Comparison of ENCODE assay signal across 21 cellular contexts in the genomic region with DNA sequence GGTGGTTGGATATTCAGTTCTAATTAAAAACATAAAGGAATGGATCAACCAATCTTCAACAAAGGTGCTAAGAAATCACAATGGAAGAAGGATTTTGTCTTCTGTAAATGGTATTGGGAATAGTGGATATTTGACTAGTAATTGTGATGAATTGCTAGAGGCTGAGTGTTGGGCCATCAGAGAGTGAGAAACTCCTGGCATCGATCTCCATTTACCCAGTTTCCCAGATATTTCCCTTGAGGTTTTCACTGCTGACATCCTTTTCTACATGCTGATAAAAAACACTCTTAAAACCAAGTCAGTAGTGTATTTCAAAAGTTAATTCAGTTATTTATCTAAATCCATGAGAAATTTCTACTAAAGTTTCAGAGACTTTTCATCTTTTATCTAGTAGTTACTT. TPM values are rescaled to one million over a fixed set of nuclear protein-coding genes. Genes with fewer than 3 reads are reported as not detected.
DNase-seq lines count a peak whose midpoint lies in the region; ATAC-seq, FAIRE-seq and TF ChIP-seq lines count a peak whose summit lies in the region.
"Had no signal": no experiment of that assay in that cellular context is flagged by ENCODE, and none has a peak within 500 bp of the region (broad histone marks: within the 10 kb centered on the region; RNA-seq: fewer than 3 reads in every experiment).

No MANE protein-coding gene starts in this region.

- H3K9me3 ChIP-seq in adrenal gland (replicated peaks in 1 of 3) (peaks cover 0 to 4% (median 0%) of the 10 kb centered on the region in 3 donors), esophagus muscularis mucosa (no peaks in the 10 kb centered on the region), aorta (ENCODE audit: control insufficient read depth, low read length) (no peaks in the 10 kb centered on the region)
- H3K9me3 ChIP-seq: Caco-2 had no signal

- TF ChIP-seq EP300 in esophagus muscularis mucosa (IDR thresholded peaks at IDR 0.05) = no peak

- peaks cover 0 to 9% of the 10 kb centered on the region in 2 donors for H3K4me1 ChIP-seq in adrenal gland (replicated peaks in 1 of 2)
- peaks cover 0 to 16% (median 13%) of the 10 kb centered on the region in 4 donors for H3K4me1 ChIP-seq in esophagus muscularis mucosa
- no peaks in the 10 kb centered on the region for H3K4me1 ChIP-seq in aorta (ENCODE audit: control insufficient read depth in 1 of 2, insufficient read depth in 2 of 2, low read length in 2 of 2)
- H3K4me1 ChIP-seq: Caco-2 had no signal

- no peaks in the 10 kb centered on the region for H3K36me3 Mint-ChIP-seq in CD14-positive monocyte

- peak overlapping the region in 3 of 5 donors; percentile 22 to 52 (median 24) for H3K27ac ChIP-seq in adrenal gland
- H3K27ac ChIP-seq in esophagus muscularis mucosa (replicated peaks in 1 of 4) = peak overlapping the region in 3 of 4 donors; percentile 0 to 25 (median 7)
- no peak overlapping the region for H3K27ac ChIP-seq in aorta (ENCODE audit: low read depth in 1 of 2, low read length in 2 of 2)

- TF ChIP-seq CTCF in adrenal gland (IDR thresholded peaks at IDR 0.05) (no peak), esophagus muscularis mucosa (IDR thresholded peaks at IDR 0.05) (no peak), fibroblast of the aortic adventitia (IDR thresholded peaks at IDR 0.05; ENCODE audit: insufficient read depth, low read length) (no peak), CD14-positive monocyte (IDR thresholded peaks at IDR 0.05) (no peak)

- DNase-seq in GM19239 (ENCODE audit: insufficient read length, low spot score) (no peak), adrenal gland (no peak), esophagus muscularis mucosa (ENCODE audit: extremely low spot score) (no peak), fibroblast of the aortic adventitia (ENCODE audit: low read depth) (peak; percentile 11), aorta (no peak), CD14-positive monocyte (ENCODE audit: low spot score) (no peak)
- DNase-seq: C1 segment of cervical spinal cord; Caco-2; CD4-positive, CD25-positive, alpha-beta regulatory T cell; CD8-positive, alpha-beta T cell; DMS153; H9 had no signal

- no peak overlapping the region for H3K4me3 ChIP-seq in adrenal gland
- no peak overlapping the region for H3K4me3 ChIP-seq in esophagus muscularis mucosa
- H3K4me3 ChIP-seq in fibroblast of the aortic adventitia (ENCODE audit: low read depth, low read length) = no peak overlapping the region
- H3K4me3 ChIP-seq in aorta (ENCODE audit: low read length in 2 of 2) = no peak overlapping the region
- H3K4me3 ChIP-seq: GM23338 had no signal

- no peaks in the 10 kb centered on the region for H3K36me3 ChIP-seq in adrenal gland (replicated peaks in 1 of 2)
- H3K36me3 ChIP-seq in esophagus muscularis mucosa = no peaks in the 10 kb centered on the region
- no peaks in the 10 kb centered on the region for H3K36me3 ChIP-seq in aorta (ENCODE audit: control insufficient read depth in 1 of 2, insufficient read depth in 2 of 2, low read length in 1 of 2)

- H3K27me3 ChIP-seq in adrenal gland (no peaks in the 10 kb centered on the region), esophagus muscularis mucosa (no peaks in the 10 kb centered on the region), aorta (ENCODE audit: control insufficient read depth in 1 of 2, insufficient read depth in 2 of 2, low read length in 1 of 2) (no peaks in the 10 kb centered on the region)

- H3K4me1 Mint-ChIP-seq in CD14-positive monocyte = no peaks in the 10 kb centered on the region
- H3K4me1 Mint-ChIP-seq: GM23338 had no signal

- H3K27me3 Mint-ChIP-seq in CD14-positive monocyte (ENCODE audit: low read depth in 3 of 3) = no peaks in the 10 kb centered on the region
- H3K27me3 Mint-ChIP-seq: CD4-positive, CD25-positive, alpha-beta regulatory T cell had no signal

- TF ChIP-seq POLR2A in adrenal gland (IDR thresholded peaks at IDR 0.05) (no peak), esophagus muscularis mucosa (IDR thresholded peaks at IDR 0.05; ENCODE audit: low read depth) (no peak)

- H3K4me3 Mint-ChIP-seq in CD14-positive monocyte = no peak overlapping the region
- H3K4me3 Mint-ChIP-seq: CD4-positive, CD25-positive, alpha-beta regulatory T cell; CD8-positive, alpha-beta T cell; GM23338; H9 had no signal

- no peak overlapping the region for H3K27ac Mint-ChIP-seq in CD14-positive monocyte
- H3K27ac Mint-ChIP-seq: CD4-positive, CD25-positive, alpha-beta regulatory T cell; CD8-positive, alpha-beta T cell; GM23338; H9 had no signal

- no peak for ATAC-seq in GM21723 (IDR thresholded peaks at IDR 0.05; ENCODE audit: unreplicated experiment)
- ATAC-seq in aorta (ENCODE audit: low FRiP score) = no peak
- no peak for ATAC-seq in HG03457 (IDR thresholded peaks at IDR 0.05; ENCODE audit: unreplicated experiment)
- ATAC-seq: CD8-positive, alpha-beta T cell; GM23338; HCT116 had no signal

- WGBS in adrenal gland, 4 donors = 42 to 54% (median 46%) methylated on average over 1 of the region's 1 CpG
- WGBS in esophagus muscularis mucosa = 71% methylated on average over 1 of the region's 1 CpG
- WGBS in aorta, 2 donors = 11 to 28% methylated on average over 1 of the region's 1 CpG

- FAIRE-seq in GM19239 (lab: Jason Lieb, UNC) = peak; percentile 4
- FAIRE-seq: G401.6, GM12892 had no signal

- H3K9me3 Mint-ChIP-seq in CD14-positive monocyte = peaks cover 5 to 28% (median 18%) of the 10 kb centered on the region in 7 donors

- intact Hi-C loops in adrenal gland (cut with DNase I) (no loop called here), esophagus muscularis mucosa (cut with DNase I) (no loop called here), aorta (cut with DNase I) (no loop called here), CD14-positive monocyte (cut with micrococcal nuclease) (no loop called here)

RNA-seq across cellular contexts. Expression of a gene that starts 40.4 kb away (rescaled TPM):
- total RNA-seq in adrenal gland (under 1 TPM in 2 of 8 donors, not detected in 6; under 0.01 to 0.12 TPM), esophagus muscularis mucosa (not detected), fibroblast of the aortic adventitia (ENCODE audit: low replicate concordance) (not detected in 2 replicates), aorta (under 1 TPM in 1 of 2 donors, not detected in 1; 0.99 TPM)
- polyA plus RNA-seq in adrenal gland (under 1 TPM in 1 of 3 donors, not detected in 2; 0.07 TPM), aorta (not detected), CD14-positive monocyte (not detected)
- total RNA-seq: A172; A673; Caco-2; CD4-positive, CD25-positive, alpha-beta regulatory T cell; CD8-positive, alpha-beta T cell; H4; H9 had no signal
- polyA plus RNA-seq: CD4-positive, CD25-positive, alpha-beta regulatory T cell had no signal

Comparison
In these comparisons a context has a peak if more than half of its experiments do, and no peak if none do; other contexts are left out.
1. H3K27ac ChIP-seq: peak in adrenal gland (3 of 5) and esophagus muscularis mucosa (3 of 4); none in aorta (0 of 2).